ENCODE assay signal across 10 cellular contexts in genomic region chrX:137297167-137297566, GRCh38.
"Had no signal": no experiment of that assay in that cellular context is flagged by ENCODE, and none has a peak within 500 bp of the region (broad histone marks: within the 10 kb centered on the region; RNA-seq: fewer than 3 reads in every experiment).

No MANE protein-coding gene starts in this region.

- ATAC-seq: GM23338, K562 had no signal

- FAIRE-seq: H1, H54, K562 had no signal

- H3K4me2 ChIP-seq: GM23338 had no signal

- DNase-seq: H9, HCEC 1CT, HFFc6, IMR-90, KG1 had no signal

- H3K4me3 ChIP-seq: GM23338, K562 had no signal

- H2AFZ ChIP-seq: GM23338 had no signal

- H3K27ac ChIP-seq: HL-60 had no signal
